In genomic region chr10:75439811-75440210, GRCh38 we compare ENCODE assay signal across 29 cellular contexts. TPM values are rescaled to one million over a fixed set of nuclear protein-coding genes. Genes with fewer than 3 reads are reported as not detected.
"Had no signal": no experiment of that assay in that cellular context is flagged by ENCODE, and none has a peak within 500 bp of the region (broad histone marks: within the 10 kb centered on the region; RNA-seq: fewer than 3 reads in every experiment).

No MANE protein-coding gene starts in this region.

- H3K4me1 ChIP-seq: parathyroid adenoma, psoas muscle, spleen, tibial artery, upper lobe of right lung, uterus had no signal

- DNase-seq: naive B cell; naive thymus-derived CD8-positive, alpha-beta T cell; nephron progenitor cell; occipital lobe; ovary; posterior cingulate gyrus; psoas muscle; right cardiac atrium; spleen; stimulated activated CD4-positive, alpha-beta T cell treated with anti-CD3 and anti-CD28 coated beads, Interleukin-12 subunit alpha, Interleukin-12 subunit beta, amount 100 ng/mL, for 4 hours; stimulated activated CD4-positive, alpha-beta T cell treated with anti-CD3 and anti-CD28 coated beads, Interleukin-1b, Interleukin-23, amount 100 ng/mL, for 48 hours; stimulated activated CD4-positive, alpha-beta T cell treated with anti-CD3 and anti-CD28 coated beads, Interleukin-4, amount 100 ng/mL, for 1 hour; stimulated activated CD4-positive, alpha-beta T cell treated with anti-CD3 and anti-CD28 coated beads, Interleukin-4, amount 100 ng/mL, for 4 hours; stimulated activated CD8-positive, alpha-beta memory T cell treated with anti-CD3 and anti-CD28 coated beads, Interleukin-4, amount 100 ng/mL, for 48 hours; stimulated activated naive CD4-positive, alpha-beta T cell; stimulated activated naive CD8-positive, alpha-beta T cell treated with anti-CD3 and anti-CD28 coated beads, Interleukin-15, amount 100 ng/mL, for 72 hours; stimulated activated naive CD8-positive, alpha-beta T cell treated with anti-CD3 and anti-CD28 coated beads, Interleukin-15, Interleukin-2, amounts not matched to agents 100 U/mL and 50 U/mL, for 24 hours; tibial artery; transverse colon; upper lobe of right lung; uterus had no signal

- H3K4me3 Mint-ChIP-seq: naive B cell; naive thymus-derived CD8-positive, alpha-beta T cell; natural killer cell treated with Interleukin-12 subunit alpha and Interleukin-12 subunit beta and Interleukin-15 and Interleukin-18, amount 100 ng/mL, for 72 hours; nephron progenitor cell; neural crest cell; stimulated activated memory B cell treated with anti-CD40 and anti-IgM and Interleukin-4, amounts not matched to agents 10 μg/mL and 1 μg/mL and 100 μg/mL, for 72 hours; stimulated activated naive CD8-positive, alpha-beta T cell treated with anti-CD3 and anti-CD28 coated beads, Interleukin-15, amount 100 ng/mL, for 72 hours; type B pancreatic cell had no signal

- H3K4me2 ChIP-seq: smooth muscle cell had no signal

- H3K4me1 Mint-ChIP-seq: naive B cell; naive thymus-derived CD8-positive, alpha-beta T cell; stimulated activated memory B cell treated with anti-CD40 and anti-IgM and Interleukin-4, amounts not matched to agents 10 μg/mL and 1 μg/mL and 100 μg/mL, for 72 hours; stimulated activated naive CD8-positive, alpha-beta T cell treated with anti-CD3 and anti-CD28 coated beads, Interleukin-15, amount 100 ng/mL, for 72 hours had no signal

- H3K27ac ChIP-seq: ovary, parathyroid adenoma, psoas muscle, skin epidermis, spleen, thoracic aorta, tibial artery, transverse colon, upper lobe of right lung, uterus had no signal

- H2AFZ ChIP-seq: parathyroid adenoma had no signal

- H3K27me3 ChIP-seq: ovary, tibial artery, transverse colon, upper lobe of right lung, uterus had no signal

- H3K27ac Mint-ChIP-seq: naive B cell; natural killer cell treated with Interleukin-12 subunit alpha and Interleukin-12 subunit beta and Interleukin-15 and Interleukin-18, amount 100 ng/mL, for 72 hours; stimulated activated memory B cell treated with anti-CD40 and anti-IgM and Interleukin-4, amounts not matched to agents 10 μg/mL and 1 μg/mL and 100 μg/mL, for 72 hours; stimulated activated naive CD8-positive, alpha-beta T cell treated with anti-CD3 and anti-CD28 coated beads, Interleukin-15, amount 100 ng/mL, for 72 hours; type B pancreatic cell had no signal

- H3K4me3 ChIP-seq: ovary, psoas muscle, skin epidermis, smooth muscle cell, spleen, thoracic aorta, tibial artery, transverse colon, upper lobe of right lung, uterus had no signal

- H3K9ac ChIP-seq: parathyroid adenoma had no signal

- H3K36me3 ChIP-seq: ovary, thoracic aorta, transverse colon, upper lobe of right lung, uterus had no signal

- H3K9me3 ChIP-seq: transverse colon had no signal

RNA-seq across cellular contexts. Expression of gene LRMDA, which starts 8.4 kb away (rescaled TPM):
- total RNA-seq: naive thymus-derived CD8-positive, alpha-beta T cell had no signal
- polyA plus RNA-seq: naive thymus-derived CD8-positive, alpha-beta T cell had no signal

RNA-seq across cellular contexts. Expression of gene ZNF503, which starts 38.2 kb away (rescaled TPM):
- polyA plus RNA-seq: naive thymus-derived CD8-positive, alpha-beta T cell had no signal
